ENCODE assay signal across 9 cellular contexts in genomic region chr2:7031424-7032245, GRCh38.
DNase-seq lines count a peak whose midpoint lies in the region; ATAC-seq and TF ChIP-seq lines count a peak whose summit lies in the region.
"Had no signal": no experiment of that assay in that cellular context is flagged by ENCODE, and none has a peak within 500 bp of the region (broad histone marks: within the 10 kb centered on the region; RNA-seq: fewer than 3 reads in every experiment).

No MANE protein-coding gene starts in this region.

- no peaks in the 10 kb centered on the region for H3K27me3 Mint-ChIP-seq in activated T-helper 1 cell treated with anti-CD3 and anti-CD28 coated beads, Interleukin-12 subunit alpha, Interleukin-12 subunit beta, Interleukin-2, Interleukin-4 antibody, amounts not matched to agents 30 ng/mL and 10 ng/mL and 1 ng/mL, durations not matched to agents 14 hours and 24 hours and 36 hours (ENCODE audit: insufficient read depth)
- peaks cover 76% of the 10 kb centered on the region for H3K27me3 Mint-ChIP-seq in MCF 10A (ENCODE audit: insufficient read depth, unreplicated experiment)

- H3K9ac ChIP-seq in OCI-LY1 (ENCODE audit: low read length), result no peak overlapping the region

- H3K4me2 ChIP-seq in OCI-LY1 (ENCODE audit: low read length), result peak overlapping the region; percentile 22; the same call in 1 of the 2 replicates

- no peak overlapping the region for H3K4me3 ChIP-seq in OCI-LY1 (ENCODE audit: low read depth, low read length, poor library complexity, severe bottlenecking)

- DNase-seq in activated T-helper 1 cell treated with Interleukin-2 at 50 U/mL for 16 hours (ENCODE audit: low read depth), result peak; percentile 40
- no peak for DNase-seq in activated T-helper 1 cell treated with anti-CD3 and anti-CD28 coated beads, Interleukin-12 subunit alpha, Interleukin-12 subunit beta, Interleukin-2, Interleukin-4 antibody, amounts not matched to agents 30 ng/mL and 10 ng/mL and 1 ng/mL, durations not matched to agents 14 hours and 24 hours and 36 hours (ENCODE audit: low spot score)
- peak; percentile 99 for DNase-seq in MCF 10A (ENCODE audit: unreplicated experiment)
- peak; percentile 41 for DNase-seq in pons (ENCODE audit: low spot score)

- H3K9me3 Mint-ChIP-seq in activated T-helper 1 cell treated with anti-CD3 and anti-CD28 coated beads, Interleukin-12 subunit alpha, Interleukin-12 subunit beta, Interleukin-2, Interleukin-4 antibody, amounts not matched to agents 30 ng/mL and 10 ng/mL and 1 ng/mL, durations not matched to agents 14 hours and 24 hours and 36 hours, result no peaks in the 10 kb centered on the region
- peaks cover 7% of the 10 kb centered on the region for H3K9me3 Mint-ChIP-seq in MCF 10A (ENCODE audit: unreplicated experiment)

- no peak overlapping the region for H2AFZ ChIP-seq in OCI-LY1 (ENCODE audit: low read length)

- H3K4me3 Mint-ChIP-seq in activated T-helper 1 cell treated with anti-CD3 and anti-CD28 coated beads, Interleukin-12 subunit alpha, Interleukin-12 subunit beta, Interleukin-2, Interleukin-4 antibody, amounts not matched to agents 30 ng/mL and 10 ng/mL and 1 ng/mL, durations not matched to agents 14 hours and 24 hours and 36 hours, result no peak overlapping the region
- no peak overlapping the region for H3K4me3 Mint-ChIP-seq in MCF 10A (ENCODE audit: unreplicated experiment)

- H3K79me2 ChIP-seq in OCI-LY1 (ENCODE audit: insufficient read depth, low read length), result no peaks in the 10 kb centered on the region

- no peak overlapping the region for H3K27ac ChIP-seq in OCI-LY1 (ENCODE audit: low read depth, low read length, poor library complexity, severe bottlenecking)

- no peaks in the 10 kb centered on the region for H3F3A ChIP-seq in OCI-LY1 (ENCODE audit: insufficient read depth, low read length)

- no peak overlapping the region for H3K27ac Mint-ChIP-seq in activated T-helper 1 cell treated with anti-CD3 and anti-CD28 coated beads, Interleukin-12 subunit alpha, Interleukin-12 subunit beta, Interleukin-2, Interleukin-4 antibody, amounts not matched to agents 30 ng/mL and 10 ng/mL and 1 ng/mL, durations not matched to agents 14 hours and 24 hours and 36 hours
- peak overlapping the region; percentile 46 for H3K27ac Mint-ChIP-seq in MCF 10A (ENCODE audit: low read depth, unreplicated experiment)

- peaks cover 4% of the 10 kb centered on the region; the same call in 1 of the 2 replicates for H3K27me3 ChIP-seq in OCI-LY1 (ENCODE audit: insufficient read depth, low read length)

- H3K4me1 Mint-ChIP-seq in activated T-helper 1 cell treated with anti-CD3 and anti-CD28 coated beads, Interleukin-12 subunit alpha, Interleukin-12 subunit beta, Interleukin-2, Interleukin-4 antibody, amounts not matched to agents 30 ng/mL and 10 ng/mL and 1 ng/mL, durations not matched to agents 14 hours and 24 hours and 36 hours (ENCODE audit: low read depth), result peaks cover 13% of the 10 kb centered on the region
- H3K4me1 Mint-ChIP-seq in MCF 10A (ENCODE audit: insufficient read depth, unreplicated experiment), result no peaks in the 10 kb centered on the region

- no peaks in the 10 kb centered on the region for H4K20me1 ChIP-seq in OCI-LY1 (ENCODE audit: insufficient read depth, low read length)

- no TSS peak for BruUV-seq in MCF 10A (replicated peaks; lab: Mats Ljungman, UMichigan)

- no peaks in the 10 kb centered on the region for H3K36me3 ChIP-seq in OCI-LY1 (ENCODE audit: insufficient read depth, low read length)

- intact Hi-C loops in activated T-helper 1 cell treated with anti-CD3 and anti-CD28 coated beads, Interleukin-12 subunit alpha, Interleukin-12 subunit beta, Interleukin-2, Interleukin-4 antibody, amounts not matched to agents 30 ng/mL and 10 ng/mL and 1 ng/mL, durations not matched to agents 14 hours and 24 hours and 36 hours (cut with micrococcal nuclease), result no loop called here
- intact Hi-C loops in MCF 10A (cut with micrococcal nuclease), result loop anchor here (10.0 kb wide), 1 partner anchor 53 kb away; no protein-coding TSS in a partner anchor

- POLR2A ChIA-PET in MCF 10A (lab: Yijun Ruan, JAX), result interaction anchor here (0.7 to 1.4 kb wide), 6 partner anchors 8 to 242 kb away, joined by 3 to 5 read pairs (median 4); no protein-coding TSS in a partner anchor

- ATAC-seq in HG02763 (IDR thresholded peaks at IDR 0.05; ENCODE audit: unreplicated experiment), result no peak
- no peak for ATAC-seq in HG03139 (IDR thresholded peaks at IDR 0.05; ENCODE audit: unreplicated experiment)
- no peak for ATAC-seq in GM19395 (IDR thresholded peaks at IDR 0.05; ENCODE audit: unreplicated experiment)
- ATAC-seq: Panc1 had no signal

- no peaks in the 10 kb centered on the region for H3K9me3 ChIP-seq in OCI-LY1 (ENCODE audit: low read length)

- CTCF ChIA-PET in MCF 10A (lab: Yijun Ruan, JAX), result interaction anchor here (0.6 to 1.5 kb wide), 5 partner anchors 12 to 135 kb away, joined by 3 to 13 read pairs (median 3); no protein-coding TSS in a partner anchor

- peaks cover 12% of the 10 kb centered on the region for H3K4me1 ChIP-seq in OCI-LY1 (ENCODE audit: insufficient read depth, low read length, severe bottlenecking)

- H3K9me2 ChIP-seq in OCI-LY1 (ENCODE audit: low read depth, low read length), result no peaks in the 10 kb centered on the region

- TF ChIP-seq CTCF in OCI-LY1 (IDR thresholded peaks at IDR 0.05; ENCODE audit: low read length), result no peak
- TF ChIP-seq CTCF in MCF 10A (IDR thresholded peaks at IDR 0.05; ENCODE audit: unreplicated experiment), result no peak

- H3K36me3 Mint-ChIP-seq in activated T-helper 1 cell treated with anti-CD3 and anti-CD28 coated beads, Interleukin-12 subunit alpha, Interleukin-12 subunit beta, Interleukin-2, Interleukin-4 antibody, amounts not matched to agents 30 ng/mL and 10 ng/mL and 1 ng/mL, durations not matched to agents 14 hours and 24 hours and 36 hours (ENCODE audit: low read depth), result peaks cover 16% of the 10 kb centered on the region
- H3K36me3 Mint-ChIP-seq in MCF 10A (ENCODE audit: insufficient read depth, unreplicated experiment), result no peaks in the 10 kb centered on the region
